ENCODE assay signal across 1 cellular context in genomic region chr2:85561280-85562212, GRCh38.
TF ChIP-seq lines count a peak whose summit lies in the region.

Gene GGCX, minus strand, starts transcription at chr2:85561493. Its CDS starts 65 bp downstream, at chr2:85561428.

TF ChIP-seq in A549, 52 proteins besides CTCF, POLR2A, EP300 and RAD21 (continued from another document):
- TF ChIP-seq, protein P1, sequence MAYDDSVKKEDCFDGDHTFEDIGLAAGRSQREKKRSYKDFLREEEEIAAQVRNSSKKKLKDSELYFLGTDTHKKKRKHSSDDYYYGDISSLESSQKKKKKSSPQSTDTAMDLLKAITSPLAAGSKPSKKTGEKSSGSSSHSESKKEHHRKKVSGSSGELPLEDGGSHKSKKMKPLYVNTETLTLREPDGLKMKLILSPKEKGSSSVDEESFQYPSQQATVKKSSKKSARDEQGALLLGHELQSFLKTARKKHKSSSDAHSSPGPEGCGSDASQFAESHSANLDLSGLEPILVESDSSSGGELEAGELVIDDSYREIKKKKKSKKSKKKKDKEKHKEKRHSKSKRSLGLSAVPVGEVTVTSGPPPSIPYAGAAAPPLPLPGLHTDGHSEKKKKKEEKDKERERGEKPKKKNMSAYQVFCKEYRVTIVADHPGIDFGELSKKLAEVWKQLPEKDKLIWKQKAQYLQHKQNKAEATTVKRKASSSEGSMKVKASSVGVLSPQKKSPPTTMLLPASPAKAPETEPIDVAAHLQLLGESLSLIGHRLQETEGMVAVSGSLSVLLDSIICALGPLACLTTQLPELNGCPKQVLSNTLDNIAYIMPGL (CRISPR knock-in tag; IDR thresholded peaks at IDR 0.05; ENCODE audit: borderline replicate concordance), result no peak
- TF ChIP-seq, protein P2, sequence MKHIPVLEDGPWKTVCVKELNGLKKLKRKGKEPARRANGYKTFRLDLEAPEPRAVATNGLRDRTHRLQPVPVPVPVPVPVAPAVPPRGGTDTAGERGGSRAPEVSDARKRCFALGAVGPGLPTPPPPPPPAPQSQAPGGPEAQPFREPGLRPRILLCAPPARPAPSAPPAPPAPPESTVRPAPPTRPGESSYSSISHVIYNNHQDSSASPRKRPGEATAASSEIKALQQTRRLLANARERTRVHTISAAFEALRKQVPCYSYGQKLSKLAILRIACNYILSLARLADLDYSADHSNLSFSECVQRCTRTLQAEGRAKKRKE (CRISPR knock-in tag; IDR thresholded peaks at IDR 0.05; ENCODE audit: low read depth), result no peak
- TF ChIP-seq, protein P3, sequence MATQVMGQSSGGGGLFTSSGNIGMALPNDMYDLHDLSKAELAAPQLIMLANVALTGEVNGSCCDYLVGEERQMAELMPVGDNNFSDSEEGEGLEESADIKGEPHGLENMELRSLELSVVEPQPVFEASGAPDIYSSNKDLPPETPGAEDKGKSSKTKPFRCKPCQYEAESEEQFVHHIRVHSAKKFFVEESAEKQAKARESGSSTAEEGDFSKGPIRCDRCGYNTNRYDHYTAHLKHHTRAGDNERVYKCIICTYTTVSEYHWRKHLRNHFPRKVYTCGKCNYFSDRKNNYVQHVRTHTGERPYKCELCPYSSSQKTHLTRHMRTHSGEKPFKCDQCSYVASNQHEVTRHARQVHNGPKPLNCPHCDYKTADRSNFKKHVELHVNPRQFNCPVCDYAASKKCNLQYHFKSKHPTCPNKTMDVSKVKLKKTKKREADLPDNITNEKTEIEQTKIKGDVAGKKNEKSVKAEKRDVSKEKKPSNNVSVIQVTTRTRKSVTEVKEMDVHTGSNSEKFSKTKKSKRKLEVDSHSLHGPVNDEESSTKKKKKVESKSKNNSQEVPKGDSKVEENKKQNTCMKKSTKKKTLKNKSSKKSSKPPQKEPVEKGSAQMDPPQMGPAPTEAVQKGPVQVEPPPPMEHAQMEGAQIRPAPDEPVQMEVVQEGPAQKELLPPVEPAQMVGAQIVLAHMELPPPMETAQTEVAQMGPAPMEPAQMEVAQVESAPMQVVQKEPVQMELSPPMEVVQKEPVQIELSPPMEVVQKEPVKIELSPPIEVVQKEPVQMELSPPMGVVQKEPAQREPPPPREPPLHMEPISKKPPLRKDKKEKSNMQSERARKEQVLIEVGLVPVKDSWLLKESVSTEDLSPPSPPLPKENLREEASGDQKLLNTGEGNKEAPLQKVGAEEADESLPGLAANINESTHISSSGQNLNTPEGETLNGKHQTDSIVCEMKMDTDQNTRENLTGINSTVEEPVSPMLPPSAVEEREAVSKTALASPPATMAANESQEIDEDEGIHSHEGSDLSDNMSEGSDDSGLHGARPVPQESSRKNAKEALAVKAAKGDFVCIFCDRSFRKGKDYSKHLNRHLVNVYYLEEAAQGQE (IDR thresholded peaks at IDR 0.05), result 0 out of 2 replicates have a peak, but pooled peaks have one; percentile 1
- TF ChIP-seq SREBF2 (IDR thresholded peaks at IDR 0.05) (no peak), ZFP36 (IDR thresholded peaks at IDR 0.05; ENCODE audit: borderline replicate concordance, partially characterized antibody) (no peak), FOXS1 (CRISPR knock-in tag; IDR thresholded peaks at IDR 0.05) (no peak), NFE2L2 (conservative IDR thresholded peaks at IDR 0.05; ENCODE audit: low read length) (no peak), NR3C1 (IDR thresholded peaks at IDR 0.05) (no peak), ZNF302 (CRISPR knock-in tag; IDR thresholded peaks at IDR 0.05) (no peak), CBX8 (IDR thresholded peaks at IDR 0.05) (no peak), ELK1 (IDR thresholded peaks at IDR 0.05; ENCODE audit: low read depth, low read length) (no peak), HOXA7 (CRISPR knock-in tag; IDR thresholded peaks at IDR 0.05) (no peak), CHD4 (IDR thresholded peaks at IDR 0.05; ENCODE audit: borderline replicate concordance) (no peak), MYC (IDR thresholded peaks at IDR 0.05; ENCODE audit: borderline replicate concordance, low read length) (peak; percentile 33; the same call in 1 of the 2 replicates), HOXB5 (CRISPR knock-in tag; IDR thresholded peaks at IDR 0.05) (no peak), HDAC2 (IDR thresholded peaks at IDR 0.05) (no peak), JUNB (IDR thresholded peaks at IDR 0.05) (no peak), FOSB (CRISPR knock-in tag; IDR thresholded peaks at IDR 0.05) (no peak), ESRRA (IDR thresholded peaks at IDR 0.05; ENCODE audit: borderline replicate concordance, low read length) (no peak), TP53 (CRISPR knock-in tag; IDR thresholded peaks at IDR 0.05) (no peak), JUN (IDR thresholded peaks at IDR 0.05) (peak; percentile 86 to 98; a peak in 4 of 5 replicates), RARB (CRISPR knock-in tag; IDR thresholded peaks at IDR 0.05) (no peak), BHLHE40 (IDR thresholded peaks at IDR 0.05; ENCODE audit: low read depth, low read length) (no peak)
- TF ChIP-seq, protein P4, sequence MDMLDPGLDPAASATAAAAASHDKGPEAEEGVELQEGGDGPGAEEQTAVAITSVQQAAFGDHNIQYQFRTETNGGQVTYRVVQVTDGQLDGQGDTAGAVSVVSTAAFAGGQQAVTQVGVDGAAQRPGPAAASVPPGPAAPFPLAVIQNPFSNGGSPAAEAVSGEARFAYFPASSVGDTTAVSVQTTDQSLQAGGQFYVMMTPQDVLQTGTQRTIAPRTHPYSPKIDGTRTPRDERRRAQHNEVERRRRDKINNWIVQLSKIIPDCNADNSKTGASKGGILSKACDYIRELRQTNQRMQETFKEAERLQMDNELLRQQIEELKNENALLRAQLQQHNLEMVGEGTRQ (IDR thresholded peaks at IDR 0.05), result no peak
